Comparison of ENCODE assay signal across 16 cellular contexts in genomic region chr1:157774412-157774811, GRCh38. TPM values are rescaled to one million over a fixed set of nuclear protein-coding genes. Genes with fewer than 3 reads are reported as not detected.
DNase-seq lines count a peak whose midpoint lies in the region; ATAC-seq, FAIRE-seq and TF ChIP-seq lines count a peak whose summit lies in the region.
"Had no signal": no experiment of that assay in that cellular context is flagged by ENCODE, and none has a peak within 500 bp of the region (broad histone marks: within the 10 kb centered on the region; RNA-seq: fewer than 3 reads in every experiment).

No MANE protein-coding gene starts in this region.

- H3K27me3 ChIP-seq in GM23338 (ENCODE audit: insufficient read depth) (no peaks in the 10 kb centered on the region), hepatocyte (no peaks in the 10 kb centered on the region), small intestine (ENCODE audit: control insufficient read depth in 2 of 2, insufficient read depth in 2 of 2, low read length in 2 of 2) (no peaks in the 10 kb centered on the region), foreskin keratinocyte (peaks cover 2% of the 10 kb centered on the region)
- H3K27me3 ChIP-seq: BE2C had no signal

- H3K4me2 ChIP-seq in GM23338 (no peak overlapping the region), hepatocyte (no peak overlapping the region)
- H3K4me2 ChIP-seq: SK-N-SH had no signal

- H3K36me3 Mint-ChIP-seq in GM23338 (ENCODE audit: low read depth) = no peaks in the 10 kb centered on the region
- H3K36me3 Mint-ChIP-seq: CD8-positive, alpha-beta memory T cell had no signal

- H3K4me1 Mint-ChIP-seq in GM23338 = peaks cover 6% of the 10 kb centered on the region; the same call in 2 of the 3 replicates

- no peak for FAIRE-seq in small intestine (lab: Jason Lieb, UNC)

- no peaks in the 10 kb centered on the region for H4K20me1 ChIP-seq in GM23338 (replicated peaks; ENCODE audit: insufficient read depth)
- H4K20me1 ChIP-seq in hepatocyte (ENCODE audit: insufficient read depth, poor library complexity, severe bottlenecking) = no peaks in the 10 kb centered on the region

- H3K27me3 Mint-ChIP-seq in GM23338 (ENCODE audit: insufficient read depth, low read depth, poor library complexity) = peaks cover 5% of the 10 kb centered on the region

- no peak overlapping the region for H3K4me3 Mint-ChIP-seq in GM23338

- H3K4me3 ChIP-seq in GM23338 (no peak overlapping the region), hepatocyte (no peak overlapping the region), small intestine (ENCODE audit: low read depth in 1 of 2, low read length in 2 of 2) (no peak overlapping the region)

- H3K36me3 ChIP-seq in GM23338 (ENCODE audit: insufficient read depth) (no peaks in the 10 kb centered on the region), hepatocyte (replicated peaks; ENCODE audit: insufficient read depth, low read depth) (no peaks in the 10 kb centered on the region), small intestine (ENCODE audit: control insufficient read depth in 2 of 2, insufficient read depth in 2 of 2, low read length in 2 of 2) (no peaks in the 10 kb centered on the region)
- H3K36me3 ChIP-seq: BE2C had no signal

- no peaks in the 10 kb centered on the region for H3K9me3 Mint-ChIP-seq in GM23338

- no peak overlapping the region for H3K27ac ChIP-seq in GM23338 (ENCODE audit: low read depth)
- peak overlapping the region; percentile 15 for H3K27ac ChIP-seq in hepatocyte
- peak overlapping the region in 1 of 2 donors; percentile 59 for H3K27ac ChIP-seq in small intestine (ENCODE audit: low read depth in 1 of 2, low read length in 1 of 2)
- no peak overlapping the region for H3K27ac ChIP-seq in foreskin keratinocyte

- H3K4me1 ChIP-seq in GM23338 (ENCODE audit: insufficient read depth) = no peaks in the 10 kb centered on the region
- no peaks in the 10 kb centered on the region for H3K4me1 ChIP-seq in hepatocyte (ENCODE audit: insufficient read depth)
- peaks cover 0 to 3% of the 10 kb centered on the region in 2 donors for H3K4me1 ChIP-seq in small intestine (ENCODE audit: control insufficient read depth in 2 of 2, insufficient read depth in 1 of 2, low read depth in 1 of 2, low read length in 1 of 2)
- no peaks in the 10 kb centered on the region for H3K4me1 ChIP-seq in foreskin keratinocyte
- H3K4me1 ChIP-seq: BE2C had no signal

- H3K79me2 ChIP-seq in GM23338 (replicated peaks; ENCODE audit: insufficient read depth) = no peaks in the 10 kb centered on the region
- H3K79me2 ChIP-seq in hepatocyte = no peaks in the 10 kb centered on the region

- H3K9me3 ChIP-seq in hepatocyte (ENCODE audit: low read depth) (no peaks in the 10 kb centered on the region), small intestine (ENCODE audit: control insufficient read depth, low read depth) (no peaks in the 10 kb centered on the region)
- H3K9me3 ChIP-seq: BE2C, SK-N-SH had no signal

- WGBS in hepatocyte (ENCODE audit: low lambda C conversion rate, missing lambda C conversion rate) = 86% methylated on average over 2 of the region's 2 CpGs
- 7 to 57% (median 26%) methylated on average over 2 of the region's 2 CpGs for whole genome bisulfite sequencing in small intestine, 3 donors

- no peaks in the 10 kb centered on the region for H3F3A ChIP-seq in GM23338 (replicated peaks; ENCODE audit: low read depth)

- no peak for TF ChIP-seq CTCF in GM23338 (conservative IDR thresholded peaks at IDR 0.05; ENCODE audit: low read depth in 2 of 2)
- no peak for TF ChIP-seq CTCF in hepatocyte (IDR thresholded peaks at IDR 0.05; ENCODE audit: poor library complexity)
- TF ChIP-seq CTCF in foreskin keratinocyte (conservative IDR thresholded peaks at IDR 0.05) = no peak

- H3K27ac Mint-ChIP-seq in GM23338 = no peak overlapping the region
- H3K27ac Mint-ChIP-seq: CD8-positive, alpha-beta memory T cell had no signal

- H3K9me2 ChIP-seq in GM23338 (ENCODE audit: insufficient read depth) (no peaks in the 10 kb centered on the region; the same call in 1 of the 2 replicates), hepatocyte (replicated peaks; ENCODE audit: insufficient read depth) (no peaks in the 10 kb centered on the region)
- H3K9me2 ChIP-seq: SK-N-SH had no signal

- H2AFZ ChIP-seq in GM23338 (0 out of 2 replicates have a peak overlapping the region, but pooled peaks have one; percentile 5), hepatocyte (no peak overlapping the region)

- no peak for DNase-seq in GM23338 (ENCODE audit: low spot score)
- peak; percentile 40 for DNase-seq in NCI-H2029 treated with DMSO at 0.1 percent for 48 hours (lab: John Stamatoyannopoulos, UW)
- no peak for DNase-seq in hepatocyte (ENCODE audit: low spot score)
- peak; percentile 26 for DNase-seq in small intestine
- DNase-seq in foreskin keratinocyte = no peak
- no peak for DNase-seq in left cardiac atrium
- DNase-seq: BE2C, GOT3, KG1, NCI-H1930, NCI-H2227 treated with DMSO at 0.1 percent for 48 hours, Right ventricle myocardium superior, SK-N-SH had no signal

- intact Hi-C loops in left cardiac atrium (cut with DNase I) = no loop called here

- ATAC-seq in GM23338 (no peak), GM19023 (IDR thresholded peaks at IDR 0.05; ENCODE audit: unreplicated experiment) (no peak), foreskin keratinocyte (no peak), left cardiac atrium (no peak)

TF ChIP-seq in GM23338, 12 proteins besides CTCF, POLR2A, EP300 and RAD21 (continues in another document):
- TF ChIP-seq ZNF114 (CRISPR knock-in tag; IDR thresholded peaks at IDR 0.05) (no peak), ETS1 (IDR thresholded peaks at IDR 0.05) (no peak), REST (IDR thresholded peaks at IDR 0.05; ENCODE audit: unreplicated experiment) (no peak), EZH2phosphoT487 (IDR thresholded peaks at IDR 0.05; ENCODE audit: unreplicated experiment) (no peak)

RNA-seq across cellular contexts. Expression of gene FCRL2, which starts 2.5 kb away (rescaled TPM):
- total RNA-seq in GM23338 (2014; rRNA removed; shearing (Covaris generic)) = not detected in 2 replicates
- polyA plus RNA-seq in GM23338 (2016; fragmentation: Nextera tagmentation; extraction: Ambion mirVana) (not detected in 2 replicates), hepatocyte (not detected in 2 replicates), small intestine (1 to 10 TPM in 1 of 3 donors, under 1 TPM in 1, not detected in 1; 0.88 to 1.1 TPM), foreskin keratinocyte (not detected in 2 replicates)
- total RNA-seq in hepatocyte (0.13 TPM in 1 of 2 replicates, not detected in the other), foreskin keratinocyte (not detected in 2 replicates), left cardiac atrium (not detected)
- total RNA-seq: CD8-positive, alpha-beta memory T cell; Right ventricle myocardium superior; T-helper 1 cell treated with Interleukin-12 subunit alpha and Interleukin-12 subunit beta and Interleukin-4 antibody, amounts not matched to agents 30 ng/mL and 1 ng/mL, for 36 hours had no signal
- polyA plus RNA-seq: CD8-positive, alpha-beta memory T cell; SK-N-SH had no signal

RNA-seq across cellular contexts. Expression of gene FCRL1, which starts 45.5 kb away (rescaled TPM):
- total RNA-seq in GM23338 (2014; rRNA removed; shearing (Covaris generic)) = not detected in 2 replicates
- polyA plus RNA-seq in GM23338 (2016; fragmentation: Nextera tagmentation; extraction: Ambion mirVana) (not detected in 2 replicates), hepatocyte (not detected in 2 replicates), small intestine (under 1 TPM in 1 of 3 donors, not detected in 2; 1.00 TPM), foreskin keratinocyte (not detected in 2 replicates)
- total RNA-seq in hepatocyte (not detected in 2 replicates), foreskin keratinocyte (not detected in 2 replicates), left cardiac atrium (under 1 TPM in 1 of 2 donors, not detected in 1; 0.12 TPM)
- total RNA-seq: CD8-positive, alpha-beta memory T cell; Right ventricle myocardium superior; T-helper 1 cell treated with Interleukin-12 subunit alpha and Interleukin-12 subunit beta and Interleukin-4 antibody, amounts not matched to agents 30 ng/mL and 1 ng/mL, for 36 hours had no signal
- polyA plus RNA-seq: SK-N-SH had no signal

Comparison
In these comparisons a context has a peak if more than half of its experiments do, and no peak if none do; other contexts are left out.
1. DNase-seq: peak in NCI-H2029 treated with DMSO at 0.1 percent for 48 hours (single experiment) and small intestine (single experiment); none in GM23338 (single experiment), hepatocyte (single experiment), foreskin keratinocyte (0 of 2) and left cardiac atrium (single experiment).